ENCODE assay signal across 1 cellular context in the genomic region with DNA sequence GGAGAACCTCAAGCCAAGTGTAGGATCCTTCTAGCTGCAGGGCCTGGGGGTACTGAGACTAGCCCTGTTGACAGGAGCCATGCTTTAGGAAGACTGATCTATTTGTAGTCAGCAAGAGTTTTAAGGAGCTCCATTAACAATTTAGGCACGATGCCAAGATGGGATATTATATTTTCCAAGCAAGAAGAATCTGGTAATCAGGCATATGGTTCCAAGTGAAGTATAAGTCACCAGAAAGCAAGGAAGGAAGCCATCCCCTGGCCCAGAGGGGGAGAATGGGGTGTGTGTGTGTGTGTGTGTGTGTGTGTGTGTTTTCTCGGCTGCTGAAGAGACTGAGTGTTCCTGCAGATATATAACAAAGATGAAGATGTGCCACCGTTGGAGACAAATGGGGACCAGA.
TF ChIP-seq lines count a peak whose summit lies in the region.

No MANE protein-coding gene starts in this region.

TF ChIP-seq in K562, 482 proteins besides CTCF, POLR2A, EP300 and RAD21:
- TF ChIP-seq GMEB1 (CRISPR knock-in tag; IDR thresholded peaks at IDR 0.05) (no peak), USF2 (CRISPR knock-in tag; IDR thresholded peaks at IDR 0.05) (no peak), ZNF217 (CRISPR knock-in tag; IDR thresholded peaks at IDR 0.05) (no peak), NFIC (IDR thresholded peaks at IDR 0.05) (peak; percentile 84)
